1 cellular context compared by ENCODE assay signal in the genomic region with DNA sequence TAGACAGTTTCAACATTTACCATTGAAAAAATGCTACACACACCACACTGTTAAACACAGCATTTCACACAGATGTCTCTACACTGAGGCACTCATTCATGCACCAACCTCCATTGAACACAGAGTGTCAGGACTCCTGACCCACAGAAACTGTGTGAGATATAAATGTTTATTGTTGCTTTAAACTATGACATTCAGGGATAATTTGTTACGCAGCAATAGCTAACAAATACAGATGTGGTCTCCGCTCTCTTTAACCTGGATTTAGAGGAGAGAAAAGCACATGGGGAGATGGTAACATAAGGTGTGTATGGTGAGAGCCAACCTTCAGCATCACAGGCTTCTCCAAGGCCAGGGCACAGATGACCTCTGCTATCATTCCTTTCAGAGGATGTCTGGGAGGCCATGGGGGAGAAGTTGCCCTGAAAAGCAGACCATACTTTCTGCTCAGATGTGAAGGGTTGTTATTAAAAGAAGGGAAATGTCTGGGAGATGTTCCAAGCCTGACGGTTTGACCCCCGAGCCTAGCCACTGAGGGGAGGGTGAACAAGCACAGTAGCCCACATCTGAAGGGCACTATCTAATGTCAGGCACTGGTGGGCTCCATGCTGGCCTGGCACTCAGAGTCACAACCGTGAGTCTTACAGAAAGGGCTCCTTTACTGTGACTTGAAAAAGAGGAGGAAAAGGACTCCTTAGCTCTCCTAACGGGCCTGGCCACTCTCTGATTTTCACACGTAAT.
TF ChIP-seq lines count a peak whose summit lies in the region.

No MANE protein-coding gene starts in this region.

TF ChIP-seq in K562, 482 proteins besides CTCF, POLR2A, EP300 and RAD21 (continued from another document):
- TF ChIP-seq RERE (CRISPR knock-in tag; IDR thresholded peaks at IDR 0.05; ENCODE audit: borderline replicate concordance), result no peak
